Comparison of ENCODE assay signal across 1 cellular context in genomic region chr3:54853573-54854404, GRCh38.
TF ChIP-seq lines count a peak whose summit lies in the region.

No MANE protein-coding gene starts in this region.

TF ChIP-seq in WTC11, 78 proteins besides CTCF, POLR2A, EP300 and RAD21 (continued from another document):
- TF ChIP-seq ZBTB43 (CRISPR knock-in tag; IDR thresholded peaks at IDR 0.05), result no peak
- no peak for TF ChIP-seq ZNF416 (CRISPR knock-in tag; IDR thresholded peaks at IDR 0.05)
- no peak for TF ChIP-seq TP53 (CRISPR knock-in tag; IDR thresholded peaks at IDR 0.05)
